In genomic region chr6:118967239-118967638, GRCh38 we compare ENCODE assay signal across 18 cellular contexts. TPM values are rescaled to one million over a fixed set of nuclear protein-coding genes. Genes with fewer than 3 reads are reported as not detected.
DNase-seq lines count a peak whose midpoint lies in the region; ATAC-seq, FAIRE-seq and TF ChIP-seq lines count a peak whose summit lies in the region.
"Had no signal": no experiment of that assay in that cellular context is flagged by ENCODE, and none has a peak within 500 bp of the region (broad histone marks: within the 10 kb centered on the region; RNA-seq: fewer than 3 reads in every experiment).

No MANE protein-coding gene starts in this region.

- POLR2A ChIA-PET in K562 (lab: Yijun Ruan, JAX), result interaction anchor here (0.6 to 1.9 kb wide), 2 partner anchors 143 to 806 kb away, joined by 3 to 7 read pairs; no protein-coding TSS in a partner anchor
- POLR2A ChIA-PET in activated CD4-positive, alpha-beta memory T cell treated with anti-CD3 and anti-CD28 coated beads, Interleukin-2, amount 10 ng/mL, durations not matched to agents 7 days and 5 days (lab: Charles Lee), result no interaction called here

- H3K9ac ChIP-seq in MM.1S (ENCODE audit: low read length), result no peak overlapping the region
- H3K9ac ChIP-seq in K562 (ENCODE audit: insufficient read depth in 1 of 2, low read depth in 2 of 2, low read length in 2 of 2), result no peak overlapping the region

- no peaks in the 10 kb centered on the region for H3K36me3 Mint-ChIP-seq in activated CD4-positive, alpha-beta memory T cell treated with anti-CD3 and anti-CD28 coated beads, Interleukin-2, amount 10 ng/mL, durations not matched to agents 7 days and 5 days (ENCODE audit: low read depth)
- H3K36me3 Mint-ChIP-seq: CD4-positive, alpha-beta memory T cell had no signal

- H3K27ac ChIP-seq in MM.1S (ENCODE audit: low read length), result no peak overlapping the region
- H3K27ac ChIP-seq in K562 (ENCODE audit: extremely low read depth, low read depth, low read length), result no peak overlapping the region

- H3K9me1 ChIP-seq in K562 (ENCODE audit: control insufficient read depth, insufficient read depth, low read length), result no peaks in the 10 kb centered on the region

- H3K27me3 ChIP-seq in MM.1S (replicated peaks; ENCODE audit: insufficient read depth, low read length), result no peaks in the 10 kb centered on the region
- H3K27me3 ChIP-seq in K562 (ENCODE audit: control insufficient read depth in 2 of 2, insufficient read depth in 2 of 2, low read length in 2 of 2), result no peaks in the 10 kb centered on the region

- no peak overlapping the region for H3K27ac Mint-ChIP-seq in activated CD4-positive, alpha-beta memory T cell treated with anti-CD3 and anti-CD28 coated beads, Interleukin-2, amount 10 ng/mL, durations not matched to agents 7 days and 5 days
- H3K27ac Mint-ChIP-seq: CD4-positive, alpha-beta memory T cell had no signal

- no peak for TF ChIP-seq POLR2A in K562 (conservative IDR thresholded peaks at IDR 0.05)
- TF ChIP-seq POLR2A in lower leg skin (IDR thresholded peaks at IDR 0.05), result no peak

- no peaks in the 10 kb centered on the region for H4K20me1 ChIP-seq in MM.1S (ENCODE audit: insufficient read depth, low read length)
- no peaks in the 10 kb centered on the region for H4K20me1 ChIP-seq in K562 (replicated peaks; ENCODE audit: control insufficient read depth, insufficient read depth, low read length)

- TF ChIP-seq CTCF in MM.1S (IDR thresholded peaks at IDR 0.05; ENCODE audit: low read length), result no peak
- TF ChIP-seq CTCF in K562 (IDR thresholded peaks at IDR 0.05 in 2 of 3, conservative IDR thresholded peaks at IDR 0.05 in 1 of 3; ENCODE audit: insufficient read depth in 2 of 3, low read depth in 1 of 3, low read length in 3 of 3), result no peak
- no peak for TF ChIP-seq CTCF in lower leg skin (IDR thresholded peaks at IDR 0.05)

- H3K4me1 ChIP-seq in MM.1S (ENCODE audit: low read length), result peaks cover 7% of the 10 kb centered on the region
- H3K4me1 ChIP-seq in K562 (replicated peaks in 1 of 2; ENCODE audit: control insufficient read depth in 2 of 2, insufficient read depth in 2 of 2, low read length in 2 of 2), result no peaks in the 10 kb centered on the region

- TF ChIP-seq EP300 in K562 (IDR thresholded peaks at IDR 0.05; ENCODE audit: low read length), result no peak

- H2AFZ ChIP-seq in MM.1S (ENCODE audit: low read length) (no peak overlapping the region), K562 (ENCODE audit: low read depth, low read length) (no peak overlapping the region)

- H3K4me1 Mint-ChIP-seq in activated CD4-positive, alpha-beta memory T cell treated with anti-CD3 and anti-CD28 coated beads, Interleukin-2, amount 10 ng/mL, durations not matched to agents 7 days and 5 days, result no peaks in the 10 kb centered on the region
- H3K4me1 Mint-ChIP-seq: CD4-positive, alpha-beta memory T cell had no signal

- intact Hi-C loops in K562 (cut with micrococcal nuclease) (loop anchor here (5.0 to 10.0 kb wide), 2 partner anchors 375 to 682 kb away; no protein-coding TSS in a partner anchor), lower leg skin (cut with DNase I; ENCODE audit: low total_unique reads) (loop anchor here (10.0 kb wide), 1 partner anchor 138 kb away; no protein-coding TSS in a partner anchor)

- H3K9me2 ChIP-seq in MM.1S (replicated peaks; ENCODE audit: insufficient read depth, low read length), result no peaks in the 10 kb centered on the region

- H3K79me2 ChIP-seq in MM.1S (ENCODE audit: low read length) (no peaks in the 10 kb centered on the region), K562 (ENCODE audit: control insufficient read depth, insufficient read depth, low read length) (no peaks in the 10 kb centered on the region)

- H3K4me3 ChIP-seq in MM.1S (ENCODE audit: low read length) (no peak overlapping the region), K562 (no peak overlapping the region), lower leg skin (ENCODE audit: low read depth, poor library complexity, severe bottlenecking) (no peak overlapping the region)

- TF ChIP-seq RAD21 in K562 (CRISPR knock-in tag; conservative IDR thresholded peaks at IDR 0.05 in 1 of 2, IDR thresholded peaks at IDR 0.05 in 1 of 2), result no peak

- DNase-seq in MM.1S (no peak), K562 (ENCODE audit: extremely low read depth in 1 of 4, low spot score in 3 of 4) (no peak), lower leg skin (ENCODE audit: low spot score in 2 of 2) (no peak)
- DNase-seq in activated CD4-positive, alpha-beta memory T cell treated with anti-CD3 and anti-CD28 coated beads, Interleukin-2, amount 10 ng/mL, durations not matched to agents 7 days and 5 days, result no peak
- DNase-seq: C1 segment of cervical spinal cord; Calu3; CD4-positive, alpha-beta memory T cell; COR-L47; DMS53; DMS79 treated with DMSO at 0.1 percent for 48 hours; GF-D8; GOT3; HCEC 1CT had no signal

- H3K36me3 ChIP-seq in MM.1S (replicated peaks; ENCODE audit: insufficient read depth, low read length), result no peaks in the 10 kb centered on the region
- no peaks in the 10 kb centered on the region for H3K36me3 ChIP-seq in K562 (ENCODE audit: control insufficient read depth, insufficient read depth, low read length)

- peak; percentile 42 for FAIRE-seq in K562 (lab: Jason Lieb, UNC)
- FAIRE-seq: GM12892, GM19239, H54 had no signal

- H3K9me3 ChIP-seq in MM.1S (replicated peaks; ENCODE audit: insufficient read depth, low read length), result no peaks in the 10 kb centered on the region
- H3K9me3 ChIP-seq in K562 (replicated peaks; ENCODE audit: control insufficient read depth, insufficient read depth, low read depth, low read length), result no peaks in the 10 kb centered on the region

- H3K9me3 Mint-ChIP-seq in activated CD4-positive, alpha-beta memory T cell treated with anti-CD3 and anti-CD28 coated beads, Interleukin-2, amount 10 ng/mL, durations not matched to agents 7 days and 5 days, result no peaks in the 10 kb centered on the region
- H3K9me3 Mint-ChIP-seq: CD4-positive, alpha-beta memory T cell had no signal

- no peaks in the 10 kb centered on the region for H3K27me3 Mint-ChIP-seq in activated CD4-positive, alpha-beta memory T cell treated with anti-CD3 and anti-CD28 coated beads, Interleukin-2, amount 10 ng/mL, durations not matched to agents 7 days and 5 days
- H3K27me3 Mint-ChIP-seq: CD4-positive, alpha-beta memory T cell had no signal

- ATAC-seq in GM18868 (IDR thresholded peaks at IDR 0.05; ENCODE audit: unreplicated experiment), result peak; percentile 6
- ATAC-seq in GM21529 (IDR thresholded peaks at IDR 0.05; ENCODE audit: unreplicated experiment), result peak; percentile 8
- no peak for ATAC-seq in K562

- WGBS in K562 (ENCODE audit: insufficient coverage, low coverage, missing lambda C conversion rate), result 32% methylated on average over 2 of the region's 2 CpGs
- 76 to 78% methylated on average over 2 of the region's 2 CpGs for WGBS in lower leg skin, 2 donors

- peak overlapping the region; percentile 22; the same call in 1 of the 2 replicates for H3K4me2 ChIP-seq in MM.1S (ENCODE audit: low read depth, low read length)
- H3K4me2 ChIP-seq in K562 (ENCODE audit: insufficient read depth, low read length), result no peak overlapping the region

- no TSS peak for BruUV-seq in K562 (replicated peaks; lab: Mats Ljungman, UMichigan)

- in situ Hi-C loops in K562 (cut with MboI), result loop anchor here (5.0 kb wide), 1 partner anchor 145 kb away; no protein-coding TSS in a partner anchor

- CTCF ChIA-PET in K562 (lab: Yijun Ruan, JAX; ENCODE audit: low intra/inter-chr PET ratio), result interaction anchor here (4.1 kb wide), 1 partner anchor 142 kb away, joined by 48 read pairs; no protein-coding TSS in a partner anchor
- CTCF ChIA-PET in activated CD4-positive, alpha-beta memory T cell treated with anti-CD3 and anti-CD28 coated beads, Interleukin-2, amount 10 ng/mL, durations not matched to agents 7 days and 5 days (lab: Charles Lee), result interaction anchor here (1.9 to 5.8 kb wide), 2 partner anchors 142 to 143 kb away, joined by 20 to 66 read pairs; no protein-coding TSS in a partner anchor

- no peak overlapping the region for H3K4me3 Mint-ChIP-seq in activated CD4-positive, alpha-beta memory T cell treated with anti-CD3 and anti-CD28 coated beads, Interleukin-2, amount 10 ng/mL, durations not matched to agents 7 days and 5 days
- H3K4me3 Mint-ChIP-seq: CD4-positive, alpha-beta memory T cell had no signal

- no peaks in the 10 kb centered on the region for H3F3A ChIP-seq in MM.1S (ENCODE audit: insufficient read depth, low read length)

TF ChIP-seq in K562, 482 proteins besides CTCF, POLR2A, EP300 and RAD21 (continues in another document):
- TF ChIP-seq HMGXB4 (CRISPR knock-in tag; IDR thresholded peaks at IDR 0.05), result no peak

RNA-seq across cellular contexts. Expression of gene MCM9, which starts 32.3 kb away (rescaled TPM):
- total RNA-seq in K562 (2011; cell fraction: chromatin; rRNA removed; ENCODE audit: low replicate concordance), result 53.3 and 93.6 TPM in 2 replicates
- total RNA-seq in K562 (2011; cell fraction: nucleolus; rRNA removed), result 21.1 and 21.2 TPM in 2 replicates
- 36.7 and 42.6 TPM in 2 replicates for total RNA-seq in K562 (2011; cell fraction: nucleoplasm; rRNA removed)
- total RNA-seq in K562 (2014; rRNA removed), result 8.2 and 8.6 TPM in 2 replicates
- total RNA-seq in K562 (2014; rRNA removed; fragmentation: Illumina TruSeq; extraction: Trizol), result 16.7 and 18.2 TPM in 2 replicates
- total RNA-seq in K562 (2015; rRNA removed; fragmentation: Illumina TruSeq; extraction: Trizol), result 13.7 and 16.3 TPM in 2 replicates
- 13.1 and 16.7 TPM in 2 replicates for total RNA-seq in K562 (2021)
- 9.9 and 13.1 TPM in 2 replicates for polyA plus RNA-seq in K562 (2011; rRNA removed)
- polyA plus RNA-seq in K562 (2011; cell fraction: cytosol; rRNA removed), result 2.1 and 4.2 TPM in 2 replicates
- polyA plus RNA-seq in K562 (2011; cell fraction: nucleus; rRNA removed), result 20.1 and 22.3 TPM in 2 replicates
- 8.9 and 10.5 TPM in 2 replicates for polyA plus RNA-seq in K562 (2012)
- polyA plus RNA-seq in K562 (2014; fragmentation: Illumina TruSeq; extraction: Trizol), result 10.3 and 11.6 TPM in 2 replicates
- polyA plus RNA-seq in K562 (2014; fragmentation: Nextera tagmentation; extraction: Ambion mirVana), result 1 to 10 TPM; 4.8 to 5.8 TPM
- 9.1 and 10.7 TPM in 2 replicates for polyA plus RNA-seq in K562 (2014; rRNA removed)
- 29.3 and 32.8 TPM in 2 replicates for polyA minus RNA-seq in K562 (2011; rRNA and poly(A)+ RNA removed)
- polyA minus RNA-seq in K562 (2011; cell fraction: cytosol; rRNA and poly(A)+ RNA removed), result 8.1 and 10.8 TPM in 2 replicates
- polyA minus RNA-seq in K562 (2011; cell fraction: nucleus; rRNA and poly(A)+ RNA removed), result 27.1 and 35.7 TPM in 2 replicates
- total RNA-seq in activated CD4-positive, alpha-beta memory T cell treated with anti-CD3 and anti-CD28 coated beads, Interleukin-2, amount 10 ng/mL, durations not matched to agents 7 days and 5 days, result 10 to 100 TPM; 14.8 to 15.7 TPM
- 10 to 100 TPM; 21.3 to 29.6 (median 27.6) TPM for total RNA-seq in lower leg skin
